ENCODE assay signal across 1 cellular context in the genomic region with DNA sequence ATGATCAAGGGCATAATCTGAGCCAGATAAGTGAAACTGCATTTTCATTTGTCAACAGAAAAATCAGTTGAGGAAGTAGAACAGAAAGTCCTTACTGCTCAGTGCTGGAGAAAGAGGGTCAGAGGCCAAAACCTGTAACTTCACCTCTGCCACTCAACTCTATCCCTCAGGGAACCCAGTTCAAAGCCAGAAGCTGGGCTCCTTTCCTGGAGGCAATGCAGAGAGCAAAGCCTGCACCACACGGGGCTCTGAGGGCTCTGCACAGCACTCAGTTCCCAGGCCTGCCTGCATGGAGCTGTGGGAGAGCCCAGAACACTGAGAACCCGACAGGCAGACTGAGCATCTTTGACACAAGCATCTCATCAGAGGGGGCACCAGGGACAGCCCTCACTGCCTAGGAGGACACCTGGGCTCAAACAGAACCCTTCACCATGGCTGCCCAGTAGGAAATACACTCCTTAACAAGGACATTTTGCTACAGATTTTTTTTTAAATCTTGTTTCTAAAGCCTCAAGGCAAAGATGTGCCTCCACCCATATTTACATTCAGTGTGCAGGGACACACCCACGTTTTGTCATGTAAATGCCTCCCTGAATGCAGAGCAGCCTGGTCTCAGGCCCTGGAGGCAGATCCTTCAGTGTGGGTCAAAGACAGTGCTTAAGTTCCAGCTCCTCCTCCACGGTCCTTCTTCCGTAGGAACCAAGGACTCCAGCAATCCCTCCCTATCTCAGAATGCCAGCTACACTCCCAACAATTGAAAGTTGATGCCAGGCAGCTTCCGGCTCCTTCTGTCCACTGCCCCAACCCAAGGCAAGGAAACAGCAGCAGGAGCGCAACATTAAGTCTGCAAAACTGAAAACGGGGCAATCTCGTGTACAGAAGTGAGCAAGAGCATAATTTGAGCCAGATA.
A peak's percentile ranks its signal among the peaks of the same experiment; 100 is the strongest.
TF ChIP-seq lines count a peak whose summit lies in the region.

No MANE protein-coding gene starts in this region.

TF ChIP-seq in IMR-90, 13 proteins besides CTCF, POLR2A, EP300 and RAD21:
- peak; percentile 27; the same call in 1 of the 2 replicates for TF ChIP-seq MAFK (IDR thresholded peaks at IDR 0.05; ENCODE audit: low read depth, low read length)
- TF ChIP-seq FOS (IDR thresholded peaks at IDR 0.05; ENCODE audit: low read depth, low read length) = no peak
- no peak for TF ChIP-seq NFE2L2 (IDR thresholded peaks at IDR 0.05; ENCODE audit: low read depth, low read length)
- TF ChIP-seq, protein P1, sequence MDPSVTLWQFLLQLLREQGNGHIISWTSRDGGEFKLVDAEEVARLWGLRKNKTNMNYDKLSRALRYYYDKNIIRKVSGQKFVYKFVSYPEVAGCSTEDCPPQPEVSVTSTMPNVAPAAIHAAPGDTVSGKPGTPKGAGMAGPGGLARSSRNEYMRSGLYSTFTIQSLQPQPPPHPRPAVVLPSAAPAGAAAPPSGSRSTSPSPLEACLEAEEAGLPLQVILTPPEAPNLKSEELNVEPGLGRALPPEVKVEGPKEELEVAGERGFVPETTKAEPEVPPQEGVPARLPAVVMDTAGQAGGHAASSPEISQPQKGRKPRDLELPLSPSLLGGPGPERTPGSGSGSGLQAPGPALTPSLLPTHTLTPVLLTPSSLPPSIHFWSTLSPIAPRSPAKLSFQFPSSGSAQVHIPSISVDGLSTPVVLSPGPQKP (IDR thresholded peaks at IDR 0.05; ENCODE audit: borderline replicate concordance, low read depth, low read length) = no peak
- no peak for TF ChIP-seq RCOR1 (IDR thresholded peaks at IDR 0.05; ENCODE audit: insufficient replicate concordance, low read length)
